1 cellular context compared by ENCODE assay signal in genomic region chr7:116218051-116218645, GRCh38.
TF ChIP-seq lines count a peak whose summit lies in the region.

No MANE protein-coding gene starts in this region.

TF ChIP-seq in GM12878, 131 proteins besides CTCF, POLR2A, EP300 and RAD21 (continued from another document):
- TF ChIP-seq TCF12 (IDR thresholded peaks at IDR 0.05; ENCODE audit: low read depth, low read length), result no peak
- TF ChIP-seq HDGF (IDR thresholded peaks at IDR 0.05), result no peak
- no peak for TF ChIP-seq POU2F2 (IDR thresholded peaks at IDR 0.05; ENCODE audit: borderline replicate concordance, low read depth, low read length)
- no peak for TF ChIP-seq SIX5 (IDR thresholded peaks at IDR 0.05; ENCODE audit: low read depth, low read length, severe bottlenecking)
- TF ChIP-seq BACH1 (IDR thresholded peaks at IDR 0.05; ENCODE audit: borderline replicate concordance), result no peak
- TF ChIP-seq CBX5 (IDR thresholded peaks at IDR 0.05; ENCODE audit: low read depth), result no peak
- no peak for TF ChIP-seq TAF1 (IDR thresholded peaks at IDR 0.05; ENCODE audit: borderline replicate concordance, low read depth, low read length)
- TF ChIP-seq FOXM1 (IDR thresholded peaks at IDR 0.05; ENCODE audit: low read depth, low read length), result no peak
- TF ChIP-seq SREBF1 (IDR thresholded peaks at IDR 0.05; ENCODE audit: low read length), result no peak
- no peak for TF ChIP-seq HDAC6 (IDR thresholded peaks at IDR 0.05; ENCODE audit: unreplicated experiment)
- TF ChIP-seq PML (IDR thresholded peaks at IDR 0.05; ENCODE audit: low read length), result no peak
